ENCODE assay signal across 10 cellular contexts in genomic region chr22:19965771-19966709, GRCh38. TPM values are rescaled to one million over a fixed set of nuclear protein-coding genes. Genes with fewer than 3 reads are reported as not detected.
DNase-seq lines count a peak whose midpoint lies in the region; ATAC-seq and TF ChIP-seq lines count a peak whose summit lies in the region.
"Had no signal": no experiment of that assay in that cellular context is flagged by ENCODE, and none has a peak within 500 bp of the region (broad histone marks: within the 10 kb centered on the region; RNA-seq: fewer than 3 reads in every experiment).

No MANE protein-coding gene starts in this region.

- no peaks in the 10 kb centered on the region for H3K27me3 ChIP-seq in HAP-1 (ENCODE audit: low read depth)
- H3K27me3 ChIP-seq in CD4-positive, alpha-beta T cell (ENCODE audit: control insufficient read depth, insufficient read depth, low read length): no peaks in the 10 kb centered on the region
- H3K27me3 ChIP-seq: SJSA1 had no signal

- H3K27ac Mint-ChIP-seq in immature natural killer cell: peak overlapping the region; percentile 79 to 94 (median 88)
- no peak overlapping the region for H3K27ac Mint-ChIP-seq in CD4-positive, alpha-beta T cell
- H3K27ac Mint-ChIP-seq: activated naive CD8-positive, alpha-beta T cell had no signal

- peaks cover 0 to 5% (median 4%) of the 10 kb centered on the region in 3 donors for H3K36me3 Mint-ChIP-seq in immature natural killer cell
- H3K36me3 Mint-ChIP-seq in CD4-positive, alpha-beta T cell (ENCODE audit: low read depth): peaks cover 5% of the 10 kb centered on the region
- H3K36me3 Mint-ChIP-seq: activated naive CD8-positive, alpha-beta T cell had no signal

- DNase-seq in CD1c-positive myeloid dendritic cell (ENCODE audit: extremely low spot score) (peak; percentile 9), HAP-1 (ENCODE audit: low spot score in 2 of 2) (peak; percentile 13 to 56), SK-N-DZ (ENCODE audit: low spot score) (peak; percentile 58), immature natural killer cell (peak; percentile 66 to 74 (median 73)), NCI-H128 (lab: John Stamatoyannopoulos, UW; ENCODE audit: unreplicated experiment) (no peak), retina (no peak), 8988T (no peak)
- DNase-seq in CD4-positive, alpha-beta T cell: no peak

- H3K36me3 ChIP-seq in HAP-1 (replicated peaks): peaks cover 42% of the 10 kb centered on the region

- POLR2A ChIA-PET in CD4-positive, alpha-beta T cell (lab: Charles Lee): no interaction called here

- H3K27ac ChIP-seq in CD4-positive, alpha-beta T cell (ENCODE audit: low read depth, low read length): no peak overlapping the region
- H3K27ac ChIP-seq: SJSA1 had no signal

- H3K9me3 Mint-ChIP-seq in immature natural killer cell: no peaks in the 10 kb centered on the region
- H3K9me3 Mint-ChIP-seq in CD4-positive, alpha-beta T cell: no peaks in the 10 kb centered on the region

- no peak overlapping the region for H3K4me3 ChIP-seq in HAP-1
- H3K4me3 ChIP-seq: SJSA1 had no signal

- no peaks in the 10 kb centered on the region for H3K4me1 ChIP-seq in HAP-1
- H3K4me1 ChIP-seq: SJSA1 had no signal

- no peak for ATAC-seq in CD4-positive, alpha-beta T cell (ENCODE audit: poor library complexity)

- TF ChIP-seq CTCF in CD4-positive, alpha-beta T cell (IDR thresholded peaks at IDR 0.05): no peak

- H3K9me3 ChIP-seq in HAP-1: no peaks in the 10 kb centered on the region
- no peaks in the 10 kb centered on the region for H3K9me3 ChIP-seq in CD4-positive, alpha-beta T cell (ENCODE audit: control insufficient read depth, low read length)
- H3K9me3 ChIP-seq: SJSA1 had no signal

- in situ Hi-C loops in HAP-1 (cut with MboI; ENCODE audit: low sequenced_read_pairs): loop anchor here (25.0 kb wide), 1 partner anchor 321 kb away; no protein-coding TSS in a partner anchor

- peak overlapping the region; percentile 7 to 75 (median 42) for H3K4me3 Mint-ChIP-seq in immature natural killer cell
- no peak overlapping the region for H3K4me3 Mint-ChIP-seq in CD4-positive, alpha-beta T cell
- H3K4me3 Mint-ChIP-seq: activated naive CD8-positive, alpha-beta T cell had no signal

- peaks cover 32% of the 10 kb centered on the region in 2 donors for H3K4me1 Mint-ChIP-seq in immature natural killer cell
- peaks cover 7% of the 10 kb centered on the region for H3K4me1 Mint-ChIP-seq in CD4-positive, alpha-beta T cell (ENCODE audit: low read depth)

- CTCF ChIA-PET in CD4-positive, alpha-beta T cell (lab: Charles Lee): no interaction called here

- peaks cover 0 to 9% (median 4%) of the 10 kb centered on the region in 3 donors for H3K27me3 Mint-ChIP-seq in immature natural killer cell (ENCODE audit: low read depth in 3 of 3)
- no peaks in the 10 kb centered on the region for H3K27me3 Mint-ChIP-seq in CD4-positive, alpha-beta T cell
- H3K27me3 Mint-ChIP-seq: activated naive CD8-positive, alpha-beta T cell had no signal

- intact Hi-C loops in CD4-positive, alpha-beta T cell (cut with DNase I, micrococcal nuclease): loop anchor here in 1 of 2 experiments (10.0 kb wide), 1 partner anchor 319 kb away; no protein-coding TSS in a partner anchor

RNA-seq across cellular contexts. Expression of gene TXNRD2, which starts 24.4 kb away (rescaled TPM):
- polyA plus RNA-seq in SK-N-DZ (2014; cell fraction: cytosol; rRNA removed): 25.9 and 26.6 TPM in 2 replicates
- 58.9 and 60.3 TPM in 2 replicates for polyA plus RNA-seq in SK-N-DZ (2014; cell fraction: nucleus; rRNA removed)
- polyA plus RNA-seq in immature natural killer cell: 10 to 100 TPM; 11.0 to 17.1 (median 15.5) TPM
- total RNA-seq in CD4-positive, alpha-beta T cell: 10 to 100 TPM; 18.6 to 19.5 TPM

RNA-seq across cellular contexts. Expression of gene COMT, which starts 24.5 kb away (rescaled TPM):
- 130 TPM in 2 replicates for polyA plus RNA-seq in SK-N-DZ (2014; cell fraction: cytosol; rRNA removed)
- 79.0 and 109 TPM in 2 replicates for polyA plus RNA-seq in SK-N-DZ (2014; cell fraction: nucleus; rRNA removed)
- 100 to 1,000 TPM; 130 to 167 (median 155) TPM for polyA plus RNA-seq in immature natural killer cell
- total RNA-seq in CD4-positive, alpha-beta T cell: 10 to 100 TPM; 11.3 to 11.4 TPM

RNA-seq across cellular contexts. Expression of gene ARVCF, which starts 50.6 kb away (rescaled TPM):
- 77.9 and 81.0 TPM in 2 replicates for polyA plus RNA-seq in SK-N-DZ (2014; cell fraction: cytosol; rRNA removed)
- polyA plus RNA-seq in SK-N-DZ (2014; cell fraction: nucleus; rRNA removed): 488 and 524 TPM in 2 replicates
- 10 to 100 TPM in 1 of 3 donors, 1 to 10 TPM in 2; 5.3 to 15.9 (median 5.3) TPM for polyA plus RNA-seq in immature natural killer cell
- total RNA-seq in CD4-positive, alpha-beta T cell: 1 to 10 TPM; 2.2 to 2.5 TPM

RNA-seq across cellular contexts. Expression of gene TANGO2, which starts 54.9 kb away (rescaled TPM):
- 18.5 and 19.8 TPM in 2 replicates for polyA plus RNA-seq in SK-N-DZ (2014; cell fraction: cytosol; rRNA removed)
- polyA plus RNA-seq in SK-N-DZ (2014; cell fraction: nucleus; rRNA removed): 14.9 and 19.5 TPM in 2 replicates
- 10 to 100 TPM; 43.3 to 68.6 (median 56.6) TPM for polyA plus RNA-seq in immature natural killer cell
- 10 to 100 TPM; 10.3 to 10.5 TPM for total RNA-seq in CD4-positive, alpha-beta T cell

Comparison
In these comparisons a context has a peak if more than half of its experiments do, and no peak if none do; other contexts are left out.
1. DNase-seq: peak in CD1c-positive myeloid dendritic cell (single experiment), HAP-1 (2 of 2), SK-N-DZ (single experiment) and immature natural killer cell (3 of 3); none in NCI-H128 (single experiment), retina (single experiment), CD4-positive, alpha-beta T cell (0 of 10) and 8988T (single experiment).